ENCODE assay signal across 16 cellular contexts in genomic region chr17:1241904-1242303, GRCh38. TPM values are rescaled to one million over a fixed set of nuclear protein-coding genes. Genes with fewer than 3 reads are reported as not detected.
DNase-seq lines count a peak whose midpoint lies in the region; ATAC-seq and TF ChIP-seq lines count a peak whose summit lies in the region.
"Had no signal": no experiment of that assay in that cellular context is flagged by ENCODE, and none has a peak within 500 bp of the region (broad histone marks: within the 10 kb centered on the region; RNA-seq: fewer than 3 reads in every experiment).

No MANE protein-coding gene starts in this region.

- DNase-seq in AG09309 (ENCODE audit: low read depth): peak; percentile 45
- DNase-seq in M059J (ENCODE audit: low read depth): peak; percentile 45
- DNase-seq in NCI-H774 (lab: John Stamatoyannopoulos, UW): peak; percentile 65
- peak; percentile 16 to 52 for DNase-seq in foreskin fibroblast
- DNase-seq in COR-L47 (lab: John Stamatoyannopoulos, UW): no peak
- no peak for DNase-seq in activated CD4-positive, alpha-beta T cell treated with anti-CD3 and anti-CD28 coated beads, Interleukin-2, amount 50 U/mL, for 48 hours
- DNase-seq: activated CD4-positive, alpha-beta T cell treated with anti-CD3 and anti-CD28 coated beads, Interleukin-2, amount 10 ng/mL, durations not matched to agents 7 days and 5 days; activated naive CD4-positive, alpha-beta T cell treated with anti-CD3 and anti-CD28 coated beads, Interleukin-2, amount 50 U/mL, for 16 hours; heart right ventricle; small intestine; T-cell had no signal

- H3K4me3 ChIP-seq in AG09309 (ENCODE audit: control insufficient read depth, low read depth, low read length) (no peak overlapping the region), foreskin fibroblast (ENCODE audit: low read depth in 1 of 2, low read length in 2 of 2) (no peak overlapping the region)
- H3K4me3 ChIP-seq: BLaER1 treated with 17β-estradiol and CSF1 and Interleukin-3, amounts not matched to agents 10 nM and 100 nM; heart right ventricle had no signal

- no peak for TF ChIP-seq CTCF in AG09309 (IDR thresholded peaks at IDR 0.05; ENCODE audit: control insufficient read depth, insufficient read depth, low read depth, low read length, missing control alignments)
- TF ChIP-seq CTCF in foreskin fibroblast (IDR thresholded peaks at IDR 0.05; ENCODE audit: low read depth, low read length): no peak

- no peak for ATAC-seq in GM21381 (IDR thresholded peaks at IDR 0.05; ENCODE audit: unreplicated experiment)
- no peak for ATAC-seq in HG02678 (IDR thresholded peaks at IDR 0.05; ENCODE audit: unreplicated experiment)
- ATAC-seq: T-cell had no signal

RNA-seq across cellular contexts. Expression of gene BHLHA9, which starts 28.3 kb away (rescaled TPM):
- total RNA-seq in M059J (2014; rRNA removed; shearing (Covaris generic)): not detected in 2 replicates
- total RNA-seq: activated CD4-positive, alpha-beta T cell treated with anti-CD3 and anti-CD28 coated beads, Interleukin-2, amount 10 ng/mL, durations not matched to agents 7 days and 5 days; mononuclear cell; NCI-H460; T-cell had no signal

RNA-seq across cellular contexts. Expression of gene TRARG1, which starts 37.6 kb away (rescaled TPM):
- total RNA-seq in M059J (2014; rRNA removed; shearing (Covaris generic)): not detected in 2 replicates
- total RNA-seq: mononuclear cell, NCI-H460, T-cell had no signal

Comparison
In these comparisons a context has a peak if more than half of its experiments do, and no peak if none do; other contexts are left out.
1. DNase-seq: peak in AG09309 (single experiment), M059J (single experiment), NCI-H774 (single experiment) and foreskin fibroblast (2 of 2); none in COR-L47 (single experiment) and activated CD4-positive, alpha-beta T cell treated with anti-CD3 and anti-CD28 coated beads, Interleukin-2, amount 50 U/mL, for 48 hours (0 of 2).